Comparison of ENCODE assay signal across 19 cellular contexts in the genomic region with DNA sequence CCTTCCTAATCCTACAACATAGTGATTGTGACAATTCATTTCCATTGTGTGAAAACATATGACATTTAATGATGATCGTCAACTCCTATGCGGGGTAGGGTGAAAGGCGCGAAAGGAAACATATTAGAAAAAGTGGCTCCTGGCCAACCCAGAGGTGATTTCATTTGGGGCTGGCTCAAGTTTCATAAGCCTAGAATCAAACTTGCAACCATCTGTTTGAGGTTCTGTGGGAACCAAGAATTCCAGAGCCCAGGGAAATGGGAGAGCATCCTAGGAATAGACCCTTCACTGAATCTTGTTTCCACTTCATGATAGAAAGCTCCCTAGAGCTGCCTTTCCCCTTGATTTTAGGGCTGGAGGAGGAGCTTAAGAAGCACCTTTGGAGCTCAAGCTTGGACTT.
DNase-seq lines count a peak whose midpoint lies in the region; ATAC-seq and TF ChIP-seq lines count a peak whose summit lies in the region.
"Had no signal": no experiment of that assay in that cellular context is flagged by ENCODE, and none has a peak within 500 bp of the region (broad histone marks: within the 10 kb centered on the region; RNA-seq: fewer than 3 reads in every experiment).

No MANE protein-coding gene starts in this region.

- intact Hi-C loops in mucosa of descending colon (cut with DNase I, micrococcal nuclease): no loop called here

- H3K4me3 ChIP-seq in mucosa of descending colon: no peak overlapping the region
- H3K4me3 ChIP-seq: BLaER1 had no signal

- H3K36me3 ChIP-seq in mucosa of descending colon (ENCODE audit: low read depth): no peaks in the 10 kb centered on the region
- H3K36me3 ChIP-seq: BLaER1 had no signal

- ATAC-seq in mucosa of descending colon: no peak
- ATAC-seq: HCT116, HepG2 had no signal

- H3K9me3 ChIP-seq in mucosa of descending colon: no peaks in the 10 kb centered on the region

- DNase-seq in NCI-H82 (lab: John Stamatoyannopoulos, UW) (peak; percentile 4), NCI-H82 treated with DMSO at 0.1 percent for 48 hours (lab: John Stamatoyannopoulos, UW; ENCODE audit: unreplicated experiment) (no peak), NCI-H2171 (lab: John Stamatoyannopoulos, UW) (peak; percentile 68), NCI-H524 treated with DMSO at 0.1 percent for 48 hours (lab: John Stamatoyannopoulos, UW) (peak; percentile 26), myocyte (ENCODE audit: low read depth) (peak; percentile 77), mucosa of descending colon (no peak), kidney glomerular epithelial cell (lab: John Stamatoyannopoulos, UW) (no peak), inferior parietal cortex (ENCODE audit: extremely low spot score) (no peak)
- DNase-seq: 8988T; Calu3; CD4-positive, alpha-beta memory T cell; DMS79; GDM1; GOT3; H7; HFFc6 had no signal

- TF ChIP-seq CTCF in mucosa of descending colon (IDR thresholded peaks at IDR 0.05): no peak

- no peaks in the 10 kb centered on the region for H3K4me1 ChIP-seq in mucosa of descending colon (ENCODE audit: low read depth)

Comparison
In these comparisons a context has a peak if more than half of its experiments do, and no peak if none do; other contexts are left out.
1. DNase-seq: peak in NCI-H82 (single experiment), NCI-H2171 (single experiment), NCI-H524 treated with DMSO at 0.1 percent for 48 hours (single experiment) and myocyte (single experiment); none in NCI-H82 treated with DMSO at 0.1 percent for 48 hours (single experiment), mucosa of descending colon (0 of 3), kidney glomerular epithelial cell (single experiment) and inferior parietal cortex (single experiment).